In the genomic region with DNA sequence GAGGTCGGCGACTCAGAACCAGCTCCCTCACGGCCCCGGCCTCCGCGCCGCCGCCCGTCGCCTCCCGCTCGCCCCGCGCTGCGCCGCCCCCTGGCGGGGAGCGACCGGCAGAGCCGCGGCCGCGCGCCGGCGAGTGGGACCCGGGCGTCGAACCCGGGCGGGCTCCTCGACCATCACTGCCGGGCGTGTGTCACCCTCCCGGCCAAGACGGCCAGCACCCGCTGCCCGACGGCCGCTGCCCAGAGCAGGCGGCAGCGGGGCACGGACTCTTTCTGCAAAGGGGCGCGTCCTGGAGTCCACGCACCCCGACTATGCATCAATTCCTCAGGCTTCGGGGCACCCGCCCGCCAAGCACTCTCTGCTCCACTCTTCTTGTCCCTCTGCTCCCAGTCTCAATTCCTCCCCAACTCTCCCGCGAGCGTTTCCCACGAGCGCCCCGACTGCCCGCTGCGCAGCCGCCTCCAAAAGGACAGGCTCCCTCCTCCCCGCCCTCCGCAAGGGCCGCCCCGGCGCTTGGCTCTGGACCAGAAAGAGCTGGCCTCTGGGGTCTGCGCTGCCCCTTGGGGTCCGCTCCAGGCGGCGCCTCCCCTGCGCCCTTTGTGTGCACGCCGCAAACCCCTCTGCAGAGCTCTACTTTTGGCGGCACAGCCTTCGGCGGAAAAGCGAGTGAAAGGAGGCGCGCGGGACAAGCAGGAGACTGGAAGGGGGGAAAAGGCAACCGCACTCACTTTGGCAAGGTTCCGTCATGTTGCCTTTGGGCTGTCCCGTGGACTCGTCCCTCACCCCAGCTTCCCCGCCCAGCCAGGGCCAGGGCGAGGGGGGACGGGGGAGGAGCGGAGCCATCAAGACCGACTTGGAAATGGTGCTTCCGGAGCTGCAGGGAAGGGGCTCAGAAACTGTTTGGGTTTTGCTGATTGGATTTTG, we compare ENCODE assay signal across 8 cellular contexts. TPM values are rescaled to one million over a fixed set of nuclear protein-coding genes. Genes with fewer than 3 reads are reported as not detected.
DNase-seq lines count a peak whose midpoint lies in the region; ATAC-seq and TF ChIP-seq lines count a peak whose summit lies in the region.

No MANE protein-coding gene starts in this region.

- H3K4me2 ChIP-seq in OCI-LY1 (ENCODE audit: low read length): peak overlapping the region; percentile 94

- POLR2A ChIA-PET in naive thymus-derived CD4-positive, alpha-beta T cell (lab: Charles Lee): interaction anchor here (0.5 to 2.1 kb wide), 2 partner anchors 329 to 415 kb away, joined by 3 to 4 read pairs; partner anchors contain the start of gene USP53

- intact Hi-C loops in naive thymus-derived CD4-positive, alpha-beta T cell (cut with micrococcal nuclease): loop anchor here (1.0 to 10.0 kb wide), 14 partner anchors 69 to 1567 kb away; partner anchors contain the start of gene USP53 (in 2 of the 2)
- intact Hi-C loops in stomach (cut with DNase I; ENCODE audit: low total_unique reads): no loop called here

- no peaks in the 10 kb centered on the region for H3F3A ChIP-seq in OCI-LY1 (ENCODE audit: insufficient read depth, low read length)

- TF ChIP-seq POLR2A in stomach (IDR thresholded peaks at IDR 0.05): no peak

- H2AFZ ChIP-seq in OCI-LY1 (ENCODE audit: low read length): no peak overlapping the region

- H3K4me3 ChIP-seq in AG10803 (ENCODE audit: low read length) (peak overlapping the region; percentile 74), OCI-LY1 (ENCODE audit: low read depth, low read length, poor library complexity, severe bottlenecking) (peak overlapping the region; percentile 61), fibroblast of mammary gland (ENCODE audit: control insufficient read depth, low read depth, low read length) (peak overlapping the region; percentile 72), stomach (peak overlapping the region; percentile 66 to 84 (median 72))
- H3K4me3 ChIP-seq in naive thymus-derived CD4-positive, alpha-beta T cell (ENCODE audit: low read length): peak overlapping the region; percentile 70

- CTCF ChIA-PET in naive thymus-derived CD4-positive, alpha-beta T cell (lab: Charles Lee): interaction anchor here (0.5 to 1.9 kb wide), 7 partner anchors 9 to 314 kb away, joined by 3 to 7 read pairs (median 4); no protein-coding TSS in a partner anchor

- peak; percentile 34 for DNase-seq in AG10803 (ENCODE audit: low read depth)
- peak; percentile 28 for DNase-seq in fibroblast of mammary gland (ENCODE audit: low read depth)
- DNase-seq in naive thymus-derived CD4-positive, alpha-beta T cell: peak; percentile 18 to 68 (median 53)
- peak; percentile 51 for DNase-seq in stomach

- H3K4me1 Mint-ChIP-seq in activated T-helper 17 cell treated with anti-CD3 and anti-CD28 coated beads, Interleukin-2, amount 50 U/mL, for 72 hours: peaks cover 5% of the 10 kb centered on the region
- peaks cover 7 to 27% (median 23%) of the 10 kb centered on the region in 7 donors for H3K4me1 Mint-ChIP-seq in naive thymus-derived CD4-positive, alpha-beta T cell

- no peaks in the 10 kb centered on the region for H4K20me1 ChIP-seq in OCI-LY1 (ENCODE audit: insufficient read depth, low read length)

- H3K9me3 ChIP-seq in OCI-LY1 (ENCODE audit: low read length) (no peaks in the 10 kb centered on the region), stomach (no peaks in the 10 kb centered on the region)
- H3K9me3 ChIP-seq in naive thymus-derived CD4-positive, alpha-beta T cell (ENCODE audit: control insufficient read depth in 2 of 3, low read length in 3 of 3): no peaks in the 10 kb centered on the region

- H3K27me3 Mint-ChIP-seq in activated T-helper 17 cell treated with anti-CD3 and anti-CD28 coated beads, Interleukin-2, amount 50 U/mL, for 72 hours: peaks cover 6% of the 10 kb centered on the region
- peaks cover 4 to 70% (median 6%) of the 10 kb centered on the region in 5 donors for H3K27me3 Mint-ChIP-seq in naive thymus-derived CD4-positive, alpha-beta T cell

- H3K36me3 Mint-ChIP-seq in activated T-helper 17 cell treated with anti-CD3 and anti-CD28 coated beads, Interleukin-2, amount 50 U/mL, for 72 hours (ENCODE audit: low read depth): no peaks in the 10 kb centered on the region
- no peaks in the 10 kb centered on the region for H3K36me3 Mint-ChIP-seq in naive thymus-derived CD4-positive, alpha-beta T cell

- H3K9me2 ChIP-seq in OCI-LY1 (ENCODE audit: low read depth, low read length): no peaks in the 10 kb centered on the region

- no peaks in the 10 kb centered on the region for H3K79me2 ChIP-seq in OCI-LY1 (ENCODE audit: insufficient read depth, low read length)

- TF ChIP-seq CTCF in AG10803 (conservative IDR thresholded peaks at IDR 0.05; ENCODE audit: low read length) (no peak; the same call in none of the 2 replicates), OCI-LY1 (IDR thresholded peaks at IDR 0.05; ENCODE audit: low read length) (peak; percentile 28), fibroblast of mammary gland (conservative IDR thresholded peaks at IDR 0.05; ENCODE audit: control insufficient read depth, insufficient read depth, low read depth, low read length) (no peak), stomach (IDR thresholded peaks at IDR 0.05) (peak in 3 of 7 experiments; percentile 22 to 74 (median 48))

- H3K4me1 ChIP-seq in OCI-LY1 (ENCODE audit: insufficient read depth, low read length, severe bottlenecking) (peaks cover 26% of the 10 kb centered on the region), stomach (peaks cover 0 to 43% (median 22%) of the 10 kb centered on the region in 4 donors)
- H3K4me1 ChIP-seq in naive thymus-derived CD4-positive, alpha-beta T cell (ENCODE audit: control insufficient read depth in 2 of 2, insufficient read depth in 2 of 2, low read length in 2 of 2): peaks cover 6 to 7% of the 10 kb centered on the region in 2 donors

- no peak overlapping the region; the same call in 1 of the 2 replicates for H3K9ac ChIP-seq in OCI-LY1 (ENCODE audit: low read length)

- no peaks in the 10 kb centered on the region for H3K27me3 ChIP-seq in OCI-LY1 (ENCODE audit: insufficient read depth, low read length)
- no peaks in the 10 kb centered on the region for H3K27me3 ChIP-seq in naive thymus-derived CD4-positive, alpha-beta T cell (ENCODE audit: control insufficient read depth in 2 of 2, insufficient read depth in 2 of 2, low read length in 2 of 2)
- H3K27me3 ChIP-seq in stomach: peaks cover 0 to 40% (median 7%) of the 10 kb centered on the region in 3 donors

- ATAC-seq in GM18867 (IDR thresholded peaks at IDR 0.05; ENCODE audit: unreplicated experiment) (peak; percentile 63), HG03095 (IDR thresholded peaks at IDR 0.05; ENCODE audit: unreplicated experiment) (peak; percentile 57)
- peak; percentile 68 for ATAC-seq in activated T-helper 17 cell treated with anti-CD3 and anti-CD28 coated beads, Interleukin-2, amount 50 U/mL, for 72 hours (replicated peaks)
- ATAC-seq in naive thymus-derived CD4-positive, alpha-beta T cell: peak; percentile 76

- H3K9me3 Mint-ChIP-seq in activated T-helper 17 cell treated with anti-CD3 and anti-CD28 coated beads, Interleukin-2, amount 50 U/mL, for 72 hours: no peaks in the 10 kb centered on the region
- H3K9me3 Mint-ChIP-seq in naive thymus-derived CD4-positive, alpha-beta T cell: peaks cover 0 to 2% (median 0%) of the 10 kb centered on the region in 11 donors

- WGBS in stomach, 5 donors: 1 to 3% (median 1%) methylated on average over 44 to 88 of the region's 88 CpGs

- TF ChIP-seq EP300 in stomach (IDR thresholded peaks at IDR 0.05): no peak

- peak overlapping the region; percentile 33 for H3K27ac Mint-ChIP-seq in activated T-helper 17 cell treated with anti-CD3 and anti-CD28 coated beads, Interleukin-2, amount 50 U/mL, for 72 hours
- H3K27ac Mint-ChIP-seq in naive thymus-derived CD4-positive, alpha-beta T cell: peak overlapping the region in 7 of 9 donors; percentile 4 to 94 (median 67)

- H3K27ac ChIP-seq in OCI-LY1 (ENCODE audit: low read depth, low read length, poor library complexity, severe bottlenecking): no peak overlapping the region
- H3K27ac ChIP-seq in naive thymus-derived CD4-positive, alpha-beta T cell (ENCODE audit: low read depth, low read length): no peak overlapping the region
- peak overlapping the region; percentile 67 to 91 (median 86) for H3K27ac ChIP-seq in stomach

- H3K36me3 ChIP-seq in OCI-LY1 (ENCODE audit: insufficient read depth, low read length): no peaks in the 10 kb centered on the region
- no peaks in the 10 kb centered on the region for H3K36me3 ChIP-seq in naive thymus-derived CD4-positive, alpha-beta T cell (ENCODE audit: control insufficient read depth in 2 of 3, insufficient read depth in 3 of 3, low read length in 3 of 3)
- H3K36me3 ChIP-seq in stomach: no peaks in the 10 kb centered on the region

- H3K4me3 Mint-ChIP-seq in activated T-helper 17 cell treated with anti-CD3 and anti-CD28 coated beads, Interleukin-2, amount 50 U/mL, for 72 hours: peak overlapping the region; percentile 86
- H3K4me3 Mint-ChIP-seq in naive thymus-derived CD4-positive, alpha-beta T cell: peak overlapping the region; percentile 91 to 97 (median 94)

RNA-seq across cellular contexts. Expression of gene PDE5A, which starts 1.1 kb away (rescaled TPM):
- total RNA-seq in activated T-helper 17 cell treated with anti-CD3 and anti-CD28 coated beads, Interleukin-2, amount 50 U/mL, for 72 hours: under 1 TPM; 0.58 to 0.65 TPM
- 1 to 10 TPM in 1 of 5 experiments, under 1 TPM in 4; 0.21 to 1.5 (median 0.65) TPM for total RNA-seq in naive thymus-derived CD4-positive, alpha-beta T cell
- polyA plus RNA-seq in naive thymus-derived CD4-positive, alpha-beta T cell: 1 to 10 TPM in 1 of 2 donors, under 1 TPM in 1; 0.56 to 2.6 TPM
- 100 to 1,000 TPM in 1 of 5 donors, 10 to 100 TPM in 4; 10.7 to 115 (median 47.8) TPM for total RNA-seq in stomach
- 1 to 10 TPM; 4.5 to 7.5 (median 6.2) TPM for polyA plus RNA-seq in stomach

Comparison
In these comparisons a context has a peak if more than half of its experiments do, and no peak if none do; other contexts are left out.
1. H3K27ac ChIP-seq: peak in stomach (5 of 5); none in OCI-LY1 (single experiment) and naive thymus-derived CD4-positive, alpha-beta T cell (single experiment).
2. RNA of gene PDE5A, which starts 1.1 kb away (total RNA-seq): 10.7 to 115 TPM in stomach; 0.58 to 0.65 TPM in activated T-helper 17 cell treated with anti-CD3 and anti-CD28 coated beads, Interleukin-2, amount 50 U/mL, for 72 hours and 0.21 to 1.5 TPM in naive thymus-derived CD4-positive, alpha-beta T cell; every median in the first group is over 4 times any median in the second.
3. Peak in every context shown above with its lines, with median percentiles within 50 percentile points of each other: DNase-seq, H3K4me3 ChIP-seq and ATAC-seq.